28 cellular contexts compared by ENCODE assay signal in the genomic region with DNA sequence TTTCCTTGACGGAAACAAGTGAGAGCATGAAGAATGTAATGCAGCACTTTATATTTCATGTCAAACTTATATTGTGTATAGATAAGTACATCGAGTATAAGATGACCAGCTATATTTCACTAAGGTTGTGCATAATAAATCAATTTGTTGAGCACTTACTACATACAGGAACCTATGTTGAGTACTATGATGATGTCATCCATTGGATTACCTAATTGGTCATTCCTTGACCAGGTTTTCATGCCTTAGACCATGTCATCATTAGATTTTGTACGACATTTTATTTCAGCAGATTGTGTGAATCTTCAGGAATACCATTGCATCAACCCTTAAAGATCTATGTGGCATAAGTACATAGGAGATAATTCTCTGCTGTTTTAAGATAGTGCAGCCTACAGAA.
"Had no signal": no experiment of that assay in that cellular context is flagged by ENCODE, and none has a peak within 500 bp of the region (broad histone marks: within the 10 kb centered on the region; RNA-seq: fewer than 3 reads in every experiment).

No MANE protein-coding gene starts in this region.

- H3K36me3 ChIP-seq: colonic mucosa, esophagus muscularis mucosa, esophagus squamous epithelium, gastrocnemius medialis, gastroesophageal sphincter, heart right ventricle had no signal

- H3K27me3 ChIP-seq: colonic mucosa, dorsolateral prefrontal cortex, esophagus muscularis mucosa, esophagus squamous epithelium, foreskin keratinocyte, gastrocnemius medialis, gastroesophageal sphincter, heart left ventricle, heart right ventricle, hepatocyte had no signal

- H3K79me2 ChIP-seq: hepatocyte had no signal

- FAIRE-seq: endometrium, endothelial cell of umbilical vein, frontal cortex had no signal

- H3K4me2 ChIP-seq: hepatocyte had no signal

- H3K9me3 ChIP-seq: colonic mucosa, esophagus muscularis mucosa, esophagus squamous epithelium, gastrocnemius medialis, gastroesophageal sphincter, heart left ventricle, heart right ventricle had no signal

- H3K4me1 ChIP-seq: colonic mucosa, esophagus muscularis mucosa, esophagus squamous epithelium, foreskin keratinocyte, gastrocnemius medialis, gastroesophageal sphincter, heart left ventricle, heart right ventricle had no signal

- H3K27ac ChIP-seq: colonic mucosa, coronary artery, dorsolateral prefrontal cortex, epithelial cell of prostate, esophagus muscularis mucosa, esophagus squamous epithelium, foreskin keratinocyte, gastrocnemius medialis, gastroesophageal sphincter, heart left ventricle, heart right ventricle, hepatocyte had no signal

- ATAC-seq: effector memory CD8-positive, alpha-beta T cell; esophagus mucosa; foreskin keratinocyte; gastrocnemius medialis; gastroesophageal sphincter; heart left ventricle; heart right ventricle had no signal

- DNase-seq: colonic mucosa; cortex of kidney; dermis blood vessel endothelial cell; dorsolateral prefrontal cortex; effector CD4-positive, alpha-beta T cell; effector CD8-positive, alpha-beta T cell; effector memory CD4-positive, alpha-beta T cell; effector memory CD8-positive, alpha-beta T cell; endodermal cell; erythroblast; esophagus squamous epithelium; foreskin fibroblast; foreskin keratinocyte; foreskin melanocyte; gastrocnemius medialis; glutamatergic neuron; head of caudate nucleus; heart left ventricle; heart right ventricle had no signal

- H2AFZ ChIP-seq: hepatocyte had no signal

- H3K4me3 ChIP-seq: colonic mucosa, coronary artery, dorsolateral prefrontal cortex, esophagus muscularis mucosa, esophagus squamous epithelium, gastrocnemius medialis, gastroesophageal sphincter, heart left ventricle, heart right ventricle, hepatocyte had no signal
